8 cellular contexts compared by ENCODE assay signal in genomic region chr1:151710187-151710586, GRCh38. TPM values are rescaled to one million over a fixed set of nuclear protein-coding genes. Genes with fewer than 3 reads are reported as not detected.
DNase-seq lines count a peak whose midpoint lies in the region; TF ChIP-seq lines count a peak whose summit lies in the region.

No MANE protein-coding gene starts in this region.

- 43% methylated on average over 11 of the region's 11 CpGs; no CpG with 5 or more reads in 1 of the 2 donors for WGBS in transverse colon (ENCODE audit: low coverage in 1 of 2), 2 donors

- H3K27me3 Mint-ChIP-seq in HFFc6 (ENCODE audit: insufficient read depth) (peaks cover 36% of the 10 kb centered on the region), glutamatergic neuron (ENCODE audit: unreplicated experiment) (peaks cover 12% of the 10 kb centered on the region)

- no peaks in the 10 kb centered on the region for H3K9me3 Mint-ChIP-seq in HFFc6
- peaks cover 11% of the 10 kb centered on the region for H3K9me3 Mint-ChIP-seq in glutamatergic neuron (ENCODE audit: unreplicated experiment)

- H3K4me1 ChIP-seq in transverse colon, result peaks cover 5 to 31% (median 23%) of the 10 kb centered on the region in 4 donors

- H3K4me3 ChIP-seq in transverse colon, result no peak overlapping the region

- H3K9me3 ChIP-seq in transverse colon, result no peaks in the 10 kb centered on the region

- H3K36me3 ChIP-seq in transverse colon, result no peaks in the 10 kb centered on the region

- in situ Hi-C loops in transverse colon (cut with MboI; ENCODE audit: low pct_ligation_motif_present in 1 of 4, low pct_unique_long_range_greater_than_20kb in 1 of 4, low sequenced_read_pairs in 3 of 4), result no loop called here

- no peak for TF ChIP-seq POLR2A in transverse colon (IDR thresholded peaks at IDR 0.05)

- no peaks in the 10 kb centered on the region for H3K36me3 Mint-ChIP-seq in HFFc6 (ENCODE audit: low read depth)
- H3K36me3 Mint-ChIP-seq in glutamatergic neuron (ENCODE audit: unreplicated experiment), result peaks cover 18% of the 10 kb centered on the region

- H3K27ac Mint-ChIP-seq in HFFc6 (no peak overlapping the region), glutamatergic neuron (ENCODE audit: unreplicated experiment) (peak overlapping the region; percentile 88)

- DNase-seq in A172 (ENCODE audit: low spot score), result peak; percentile 40
- DNase-seq in HFFc6, result peak; percentile 12
- peak; percentile 38 to 61 for DNase-seq in activated CD4-positive, alpha-beta T cell treated with anti-CD3 and anti-CD28 coated beads, Interleukin-2, amount 50 U/mL, for 48 hours
- peak; percentile 95 for DNase-seq in glutamatergic neuron
- DNase-seq in GF-D8 (lab: John Stamatoyannopoulos, UW), result no peak
- no peak for DNase-seq in GOT3 (lab: John Stamatoyannopoulos, UW)
- no peak for DNase-seq in transverse colon
- no peak for DNase-seq in SW480 (ENCODE audit: low spot score)

- intact Hi-C loops in transverse colon (cut with DNase I; ENCODE audit: low total_unique reads), result no loop called here

- TF ChIP-seq CTCF in HFFc6 (IDR thresholded peaks at IDR 0.05) (no peak), glutamatergic neuron (IDR thresholded peaks at IDR 0.05; ENCODE audit: partially characterized antibody, unreplicated experiment) (no peak), transverse colon (IDR thresholded peaks at IDR 0.05) (no peak)

- no peak for TF ChIP-seq EP300 in transverse colon (IDR thresholded peaks at IDR 0.05; ENCODE audit: low read depth)

- H3K4me3 Mint-ChIP-seq in HFFc6 (no peak overlapping the region), glutamatergic neuron (ENCODE audit: unreplicated experiment) (peak overlapping the region; percentile 64)

- no peaks in the 10 kb centered on the region for H3K27me3 ChIP-seq in transverse colon

- H3K4me1 Mint-ChIP-seq in HFFc6 (ENCODE audit: low read depth) (no peaks in the 10 kb centered on the region), glutamatergic neuron (ENCODE audit: low read depth, unreplicated experiment) (peaks cover 44% of the 10 kb centered on the region)

- H3K27ac ChIP-seq in transverse colon, result no peak overlapping the region

RNA-seq across cellular contexts. Expression of gene CELF3, which starts 6.4 kb away (rescaled TPM):
- not detected in 2 replicates for total RNA-seq in A172 (2014; rRNA removed; shearing (Covaris generic))
- not detected for total RNA-seq in HFFc6 (2021; fragmentation: NEBNext Ultra II Directional; extraction: Animal tissue kit (Norgen Biotek cat#: 25700))
- 274 TPM for total RNA-seq in glutamatergic neuron (ENCODE audit: unreplicated experiment)
- total RNA-seq in transverse colon, result 1 to 10 TPM in 3 of 4 donors, not detected in 1; 1.3 to 2.7 (median 1.6) TPM

RNA-seq across cellular contexts. Expression of gene RIIAD1, which starts 11.1 kb away (rescaled TPM):
- not detected in 2 replicates for total RNA-seq in A172 (2014; rRNA removed; shearing (Covaris generic))
- total RNA-seq in HFFc6 (2021; fragmentation: NEBNext Ultra II Directional; extraction: Animal tissue kit (Norgen Biotek cat#: 25700)), result not detected
- total RNA-seq in glutamatergic neuron (ENCODE audit: unreplicated experiment) (3.8 TPM), transverse colon (not detected)

RNA-seq across cellular contexts. Expression of gene MRPL9, which starts 53.1 kb away (rescaled TPM):
- 275 and 300 TPM in 2 replicates for total RNA-seq in A172 (2014; rRNA removed; shearing (Covaris generic))
- 100 to 1,000 TPM in 2 of 6 experiments, 10 to 100 TPM in 4; 91.4 to 116 (median 96.2) TPM for total RNA-seq in HFFc6 (2021; fragmentation: NEBNext Ultra II Directional; extraction: Animal tissue kit (Norgen Biotek cat#: 25700))
- total RNA-seq in glutamatergic neuron (ENCODE audit: unreplicated experiment) (75.0 TPM), transverse colon (100 to 1,000 TPM in 1 of 4 donors, 10 to 100 TPM in 3; 20.2 to 138 (median 40.1) TPM)

Comparison
In these comparisons a context has a peak if more than half of its experiments do, and no peak if none do; other contexts are left out.
1. DNase-seq: peak in A172 (single experiment), HFFc6 (single experiment), activated CD4-positive, alpha-beta T cell treated with anti-CD3 and anti-CD28 coated beads, Interleukin-2, amount 50 U/mL, for 48 hours (2 of 2) and glutamatergic neuron (single experiment); none in GF-D8 (single experiment), GOT3 (single experiment), transverse colon (single experiment) and SW480 (single experiment).
2. RNA of gene CELF3, which starts 6.4 kb away (total RNA-seq): 274 TPM in glutamatergic neuron (single experiment); 1.3 to 2.7 TPM in transverse colon, not detected in A172 and not detected in HFFc6; every median in the first group is over 10 times any median in the second.